Comparison of ENCODE assay signal across 9 cellular contexts in genomic region chr7:50826371-50827172, GRCh38. TPM values are rescaled to one million over a fixed set of nuclear protein-coding genes. Genes with fewer than 3 reads are reported as not detected.
DNase-seq lines count a peak whose midpoint lies in the region; ATAC-seq, FAIRE-seq and TF ChIP-seq lines count a peak whose summit lies in the region.
"Had no signal": no experiment of that assay in that cellular context is flagged by ENCODE, and none has a peak within 500 bp of the region (broad histone marks: within the 10 kb centered on the region; RNA-seq: fewer than 3 reads in every experiment).

No MANE protein-coding gene starts in this region.

- intact Hi-C loops in body of pancreas (cut with DNase I): no loop called here

- no peak overlapping the region for H3K4me2 ChIP-seq in GM23338

- H3K27me3 ChIP-seq in GM23338 (ENCODE audit: insufficient read depth): no peaks in the 10 kb centered on the region
- no peaks in the 10 kb centered on the region for H3K27me3 ChIP-seq in bronchial epithelial cell (ENCODE audit: control insufficient read depth, insufficient read depth, low read length)
- H3K27me3 ChIP-seq in body of pancreas: no peaks in the 10 kb centered on the region

- TF ChIP-seq CTCF in GM23338 (conservative IDR thresholded peaks at IDR 0.05; ENCODE audit: low read depth in 2 of 2) (no peak), bronchial epithelial cell (IDR thresholded peaks at IDR 0.05; ENCODE audit: insufficient read depth, low read length, severe bottlenecking) (no peak), type B pancreatic cell (conservative IDR thresholded peaks at IDR 0.05) (no peak), mesothelial cell of epicardium (IDR thresholded peaks at IDR 0.05; ENCODE audit: unreplicated experiment) (no peak), body of pancreas (IDR thresholded peaks at IDR 0.05) (no peak)

- H3K36me3 Mint-ChIP-seq in GM23338 (ENCODE audit: low read depth): no peaks in the 10 kb centered on the region
- no peaks in the 10 kb centered on the region for H3K36me3 Mint-ChIP-seq in type B pancreatic cell
- H3K36me3 Mint-ChIP-seq in mesothelial cell of epicardium: no peaks in the 10 kb centered on the region

- peak overlapping the region; percentile 23; the same call in 1 of the 2 replicates for H2AFZ ChIP-seq in GM23338

- H3K4me1 ChIP-seq in GM23338 (ENCODE audit: insufficient read depth): peaks cover 7% of the 10 kb centered on the region; the same call in 1 of the 2 replicates
- H3K4me1 ChIP-seq in body of pancreas: peaks cover 16% of the 10 kb centered on the region

- ATAC-seq in GM23338 (no peak), body of pancreas (no peak), HG03571 (IDR thresholded peaks at IDR 0.05; ENCODE audit: unreplicated experiment) (no peak)

- DNase-seq in GM23338 (ENCODE audit: low spot score) (no peak), SIG-M5 treated with dmso at 0.1 percent for 504 hours (lab: John Stamatoyannopoulos, UW; ENCODE audit: unreplicated experiment) (peak; percentile 82), bronchial epithelial cell (ENCODE audit: low read depth) (peak; percentile 94), skeletal muscle cell (ENCODE audit: low read depth) (peak; percentile 62), type B pancreatic cell (ENCODE audit: extremely low spot score, unreplicated experiment) (no peak), mesothelial cell of epicardium (ENCODE audit: low spot score in 2 of 2, unreplicated experiment in 2 of 2) (no peak), body of pancreas (no peak)
- DNase-seq: cortex of kidney had no signal

- no peak for TF ChIP-seq POLR2A in body of pancreas (IDR thresholded peaks at IDR 0.05)

- H3K4me3 ChIP-seq in GM23338 (no peak overlapping the region), bronchial epithelial cell (ENCODE audit: low read depth, low read length) (no peak overlapping the region), skeletal muscle cell (ENCODE audit: low read depth, low read length) (no peak overlapping the region), body of pancreas (no peak overlapping the region)

- H3K4me1 Mint-ChIP-seq in GM23338 (peaks cover 8% of the 10 kb centered on the region; the same call in 2 of the 3 replicates), type B pancreatic cell (ENCODE audit: unreplicated experiment) (peaks cover 9% of the 10 kb centered on the region), mesothelial cell of epicardium (peaks cover 9% of the 10 kb centered on the region)

- peak; percentile 23 for FAIRE-seq in bronchial epithelial cell (lab: Jason Lieb, UNC)

- no peaks in the 10 kb centered on the region for H4K20me1 ChIP-seq in GM23338 (replicated peaks; ENCODE audit: insufficient read depth)

- H3K27ac ChIP-seq in GM23338 (ENCODE audit: low read depth) (no peak overlapping the region), body of pancreas (no peak overlapping the region)

- no peak overlapping the region for H3K4me3 Mint-ChIP-seq in GM23338
- no peak overlapping the region for H3K4me3 Mint-ChIP-seq in type B pancreatic cell
- H3K4me3 Mint-ChIP-seq in mesothelial cell of epicardium: no peak overlapping the region

- 78 to 82% methylated on average over 8 of the region's 8 CpGs for WGBS in body of pancreas, 2 donors

- no peaks in the 10 kb centered on the region for H3F3A ChIP-seq in GM23338 (replicated peaks; ENCODE audit: low read depth)

- peaks cover 20% of the 10 kb centered on the region for H3K9me2 ChIP-seq in GM23338 (ENCODE audit: insufficient read depth)

- H3K9me3 Mint-ChIP-seq in GM23338 (no peaks in the 10 kb centered on the region; the same call in 2 of the 3 replicates), type B pancreatic cell (no peaks in the 10 kb centered on the region), mesothelial cell of epicardium (no peaks in the 10 kb centered on the region)

- H3K9me3 ChIP-seq in body of pancreas: no peaks in the 10 kb centered on the region

- H3K27me3 Mint-ChIP-seq in GM23338 (ENCODE audit: insufficient read depth, low read depth, poor library complexity) (peaks cover 1% of the 10 kb centered on the region), type B pancreatic cell (peaks cover 9% of the 10 kb centered on the region), mesothelial cell of epicardium (ENCODE audit: low read depth) (peaks cover 10% of the 10 kb centered on the region)

- H3K36me3 ChIP-seq in GM23338 (ENCODE audit: insufficient read depth): no peaks in the 10 kb centered on the region; the same call in 1 of the 2 replicates
- H3K36me3 ChIP-seq in bronchial epithelial cell (ENCODE audit: control insufficient read depth, insufficient read depth, low read length): no peaks in the 10 kb centered on the region
- no peaks in the 10 kb centered on the region for H3K36me3 ChIP-seq in body of pancreas (replicated peaks in 1 of 2; ENCODE audit: insufficient read depth in 1 of 2, low read depth in 2 of 2)

- no peaks in the 10 kb centered on the region for H3K79me2 ChIP-seq in GM23338 (replicated peaks; ENCODE audit: insufficient read depth)

- H3K27ac Mint-ChIP-seq in GM23338: no peak overlapping the region
- no peak overlapping the region for H3K27ac Mint-ChIP-seq in type B pancreatic cell
- H3K27ac Mint-ChIP-seq in mesothelial cell of epicardium: no peak overlapping the region

TF ChIP-seq in GM23338, 12 proteins besides CTCF, POLR2A, EP300 and RAD21 (continues in another document):
- TF ChIP-seq POLR2AphosphoS5 (IDR thresholded peaks at IDR 0.05; ENCODE audit: low read depth) (no peak), ZNF114 (CRISPR knock-in tag; IDR thresholded peaks at IDR 0.05) (no peak), STAT1 (IDR thresholded peaks at IDR 0.05; ENCODE audit: unreplicated experiment) (no peak)
- TF ChIP-seq, protein P1, sequence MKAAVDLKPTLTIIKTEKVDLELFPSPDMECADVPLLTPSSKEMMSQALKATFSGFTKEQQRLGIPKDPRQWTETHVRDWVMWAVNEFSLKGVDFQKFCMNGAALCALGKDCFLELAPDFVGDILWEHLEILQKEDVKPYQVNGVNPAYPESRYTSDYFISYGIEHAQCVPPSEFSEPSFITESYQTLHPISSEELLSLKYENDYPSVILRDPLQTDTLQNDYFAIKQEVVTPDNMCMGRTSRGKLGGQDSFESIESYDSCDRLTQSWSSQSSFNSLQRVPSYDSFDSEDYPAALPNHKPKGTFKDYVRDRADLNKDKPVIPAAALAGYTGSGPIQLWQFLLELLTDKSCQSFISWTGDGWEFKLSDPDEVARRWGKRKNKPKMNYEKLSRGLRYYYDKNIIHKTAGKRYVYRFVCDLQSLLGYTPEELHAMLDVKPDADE (IDR thresholded peaks at IDR 0.05): no peak

RNA-seq across cellular contexts. Expression of gene GRB10, which starts 43.9 kb away (rescaled TPM):
- 145 and 154 TPM in 2 replicates for total RNA-seq in GM23338 (2014; rRNA removed; shearing (Covaris generic))
- 35.0 and 35.2 TPM in 2 replicates for polyA plus RNA-seq in GM23338 (2016; fragmentation: Nextera tagmentation; extraction: Ambion mirVana)
- total RNA-seq in bronchial epithelial cell (65.9 and 67.7 TPM in 2 replicates), type B pancreatic cell (ENCODE audit: low replicate concordance) (18.8 and 42.3 TPM in 2 replicates), mesothelial cell of epicardium (52.4 to 59.2 TPM (median 56.1 TPM) in 3 replicates), body of pancreas (100 to 1,000 TPM; 130 to 229 TPM)

Comparison
In these comparisons a context has a peak if more than half of its experiments do, and no peak if none do; other contexts are left out.
1. DNase-seq: peak in SIG-M5 treated with dmso at 0.1 percent for 504 hours (single experiment), bronchial epithelial cell (single experiment) and skeletal muscle cell (single experiment); none in GM23338 (single experiment), type B pancreatic cell (single experiment), mesothelial cell of epicardium (0 of 2) and body of pancreas (0 of 4).